In genomic region chr16:52543654-52544053, GRCh38 we compare ENCODE assay signal across 15 cellular contexts. TPM values are rescaled to one million over a fixed set of nuclear protein-coding genes. Genes with fewer than 3 reads are reported as not detected.
"Had no signal": no experiment of that assay in that cellular context is flagged by ENCODE, and none has a peak within 500 bp of the region (broad histone marks: within the 10 kb centered on the region; RNA-seq: fewer than 3 reads in every experiment).

No MANE protein-coding gene starts in this region.

- H3K9me3 ChIP-seq: mucosa of descending colon, ovary, tibial nerve had no signal

- H3K27ac ChIP-seq: ovary, skin epidermis, tibial nerve had no signal

- H3K4me3 ChIP-seq: mucosa of descending colon, ovary, skin epidermis, tibial nerve had no signal

- H3K36me3 ChIP-seq: ovary, tibial nerve had no signal

- DNase-seq: activated B cell treated with CpG ODN at 0.5 μM for 24 hours; activated CD4-positive, alpha-beta T cell treated with anti-CD3 and anti-CD28 coated beads, Interleukin-2, amount 10 ng/mL, durations not matched to agents 24 days and 14 days; activated naive CD4-positive, alpha-beta T cell treated with anti-CD3 and anti-CD28 coated beads, Interleukin-2, amount 50 U/mL, for 16 hours; central memory CD4-positive, alpha-beta T cell; cortex of kidney; effector memory CD8-positive, alpha-beta T cell; erythroblast; immature natural killer cell; left cardiac atrium; mucosa of descending colon; ovary had no signal

- H3K27me3 ChIP-seq: ovary had no signal

RNA-seq across cellular contexts. Expression of gene TOX3, which starts 3.3 kb away (rescaled TPM):
- total RNA-seq: activated B cell treated with CpG ODN at 0.5 μM for 24 hours; activated CD4-positive, alpha-beta T cell treated with anti-CD3 and anti-CD28 coated beads, Interleukin-2, amount 10 ng/mL, durations not matched to agents 24 days and 14 days; glomerular endothelial cell; left cardiac atrium; natural killer cell treated with Interleukin-12 subunit alpha and Interleukin-12 subunit beta and Interleukin-15 and Interleukin-18, amount 100 ng/mL, for 72 hours had no signal
- polyA plus RNA-seq: immature natural killer cell had no signal
